Comparison of ENCODE assay signal across 8 cellular contexts in genomic region chr1:85202092-85202863, GRCh38. TPM values are rescaled to one million over a fixed set of nuclear protein-coding genes. Genes with fewer than 3 reads are reported as not detected.
DNase-seq lines count a peak whose midpoint lies in the region; ATAC-seq and TF ChIP-seq lines count a peak whose summit lies in the region.

No MANE protein-coding gene starts in this region.

- TSS peak; percentile 86 for BruUV-seq in Caco-2 (replicated peaks; lab: Mats Ljungman, UMichigan)

- ATAC-seq in HG02938 (IDR thresholded peaks at IDR 0.05; ENCODE audit: unreplicated experiment) (peak; percentile 16), GM18511 (IDR thresholded peaks at IDR 0.05; ENCODE audit: unreplicated experiment) (no peak), GM19455 (IDR thresholded peaks at IDR 0.05; ENCODE audit: unreplicated experiment) (no peak)

- H3K9me3 Mint-ChIP-seq in Caco-2 (ENCODE audit: unreplicated experiment), result no peaks in the 10 kb centered on the region
- H3K9me3 Mint-ChIP-seq in brain, result no peaks in the 10 kb centered on the region

- H3K27me3 ChIP-seq in Caco-2 (replicated peaks; ENCODE audit: control insufficient read depth, insufficient read depth, low read length) (no peaks in the 10 kb centered on the region), mucosa of rectum (ENCODE audit: control insufficient read depth in 2 of 2, insufficient read depth in 2 of 2, low read length in 2 of 2) (peaks cover 0 to 4% of the 10 kb centered on the region in 2 donors)

- H3K36me3 ChIP-seq in Caco-2 (ENCODE audit: control insufficient read depth, insufficient read depth, low read length) (no peaks in the 10 kb centered on the region), mucosa of rectum (ENCODE audit: control insufficient read depth in 2 of 2, insufficient read depth in 2 of 2, low read length in 2 of 2) (no peaks in the 10 kb centered on the region)

- no peak for DNase-seq in Caco-2
- DNase-seq in stimulated activated CD4-positive, alpha-beta T cell treated with anti-CD3 and anti-CD28 coated beads, Interleukin-15, amount 100 ng/mL, for 24 hours, result no peak
- no peak for DNase-seq in GM10248 (ENCODE audit: extremely low spot score)

- intact Hi-C loops in Caco-2 (cut with micrococcal nuclease; ENCODE audit: unreplicated experiment), result loop anchor here (5.0 kb wide), 1 partner anchor 55 kb away; no protein-coding TSS in a partner anchor

- H3K36me3 Mint-ChIP-seq in Caco-2 (ENCODE audit: insufficient read depth, unreplicated experiment), result peaks cover 15% of the 10 kb centered on the region
- no peaks in the 10 kb centered on the region for H3K36me3 Mint-ChIP-seq in brain

- no peak for TF ChIP-seq CTCF in Caco-2 (IDR thresholded peaks at IDR 0.05; ENCODE audit: insufficient read depth in 1 of 2, low read depth in 1 of 2, low read length in 1 of 2, severe bottlenecking in 1 of 2, unreplicated experiment in 1 of 2)
- TF ChIP-seq CTCF in brain (conservative IDR thresholded peaks at IDR 0.05), result no peak
- TF ChIP-seq CTCF in GM10248 (IDR thresholded peaks at IDR 0.05; ENCODE audit: control extremely low read depth, extremely low read depth, low read depth, missing control alignments), result no peak

- H3K27ac ChIP-seq in mucosa of rectum (ENCODE audit: low read depth in 2 of 2, low read length in 2 of 2), result peak overlapping the region; percentile 94 to 97

- POLR2A ChIA-PET in Caco-2 (lab: Charles Lee) (no interaction called here), GM10248 (lab: Yijun Ruan, JAX) (no interaction called here)

- H3K4me3 Mint-ChIP-seq in Caco-2 (ENCODE audit: unreplicated experiment) (peak overlapping the region; percentile 82), brain (peak overlapping the region; percentile 88 to 95 (median 94))

- CTCF ChIA-PET in Caco-2 (lab: Charles Lee) (no interaction called here), GM10248 (lab: Yijun Ruan, JAX) (interaction anchor here (1.0 kb wide), 1 partner anchor 58 kb away, joined by 3 read pairs; no protein-coding TSS in a partner anchor)

- H3K4me3 ChIP-seq in Caco-2 (ENCODE audit: low read depth, low read length) (peak overlapping the region; percentile 74), mucosa of rectum (ENCODE audit: low read length in 2 of 2) (peak overlapping the region; percentile 89 to 93)

- H3K4me1 ChIP-seq in Caco-2 (peaks cover 15% of the 10 kb centered on the region), mucosa of rectum (ENCODE audit: control insufficient read depth in 2 of 2, insufficient read depth in 2 of 2, low read length in 2 of 2) (peaks cover 5 to 14% of the 10 kb centered on the region in 2 donors)

- H3K27me3 Mint-ChIP-seq in Caco-2 (ENCODE audit: insufficient read depth, unreplicated experiment) (no peaks in the 10 kb centered on the region), brain (peaks cover 32% of the 10 kb centered on the region)

- H3K4me1 Mint-ChIP-seq in Caco-2 (ENCODE audit: low read depth, unreplicated experiment), result no peaks in the 10 kb centered on the region
- peaks cover 33% of the 10 kb centered on the region for H3K4me1 Mint-ChIP-seq in brain

- H3K9ac ChIP-seq in mucosa of rectum (ENCODE audit: low read depth in 1 of 2, low read length in 2 of 2), result peak overlapping the region; percentile 74 to 97

- H3K9me3 ChIP-seq in Caco-2 (no peaks in the 10 kb centered on the region), mucosa of rectum (ENCODE audit: control insufficient read depth in 2 of 2, low read length in 2 of 2) (no peaks in the 10 kb centered on the region)

- H3K27ac Mint-ChIP-seq in Caco-2 (ENCODE audit: unreplicated experiment) (peak overlapping the region; percentile 91), brain (peak overlapping the region in 4 of 5 experiments; percentile 67 to 92 (median 86))

RNA-seq across cellular contexts. Expression of gene SYDE2, which starts 1.5 kb away (rescaled TPM):
- 19.1 and 19.9 TPM in 2 replicates for total RNA-seq in Caco-2 (2022)
- polyA plus RNA-seq in brain (ENCODE audit: insufficient read depth, low read depth, low replicate concordance), result 0.49 TPM

RNA-seq across cellular contexts. Expression of gene C1orf52, which starts 57.2 kb away (rescaled TPM):
- total RNA-seq in Caco-2 (2022), result 30.4 and 30.7 TPM in 2 replicates
- polyA plus RNA-seq in brain (ENCODE audit: insufficient read depth, low read depth, low replicate concordance), result 18.8 TPM
